In the genomic region with DNA sequence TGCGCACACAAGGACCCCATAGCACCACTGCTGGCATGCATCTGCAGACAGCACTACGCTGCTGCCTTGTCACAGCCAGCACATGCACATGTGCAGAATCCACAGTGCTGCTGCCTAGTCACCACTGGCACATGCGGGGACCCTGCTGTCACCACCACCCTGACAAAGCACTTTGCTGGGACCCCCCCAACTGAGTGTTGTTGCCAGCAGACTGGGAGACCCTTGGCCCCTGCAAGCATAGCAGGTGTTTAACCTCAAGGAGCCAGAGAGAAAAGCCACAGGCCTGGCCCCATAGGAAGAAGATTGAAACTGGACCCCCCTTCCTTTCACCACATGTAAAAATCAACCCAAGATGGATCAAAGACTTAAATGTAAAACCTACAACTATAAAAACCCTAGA, we compare ENCODE assay signal across 27 cellular contexts.
"Had no signal": no experiment of that assay in that cellular context is flagged by ENCODE, and none has a peak within 500 bp of the region (broad histone marks: within the 10 kb centered on the region; RNA-seq: fewer than 3 reads in every experiment).

No MANE protein-coding gene starts in this region.

- H3K27ac ChIP-seq: lower lobe of right lung, neutrophil, parathyroid adenoma, psoas muscle, right lobe of liver, tibial nerve, upper lobe of left lung, vagina had no signal

- H2AFZ ChIP-seq: parathyroid adenoma had no signal

- H3K27me3 ChIP-seq: neutrophil, right lobe of liver, tibial nerve, upper lobe of left lung, vagina had no signal

- ATAC-seq: left lobe of liver; lower lobe of right lung; naive thymus-derived CD8-positive, alpha-beta T cell; psoas muscle; right lobe of liver; stimulated activated memory B cell treated with anti-CD40 and anti-IgM and Interleukin-4, amounts not matched to agents 10 μg/mL and 1 μg/mL and 100 μg/mL, for 72 hours; stimulated activated naive CD8-positive, alpha-beta T cell treated with anti-CD3 and anti-CD28 coated beads, Interleukin-15, amount 100 ng/mL, for 72 hours had no signal

- H3K27me3 Mint-ChIP-seq: naive thymus-derived CD8-positive, alpha-beta T cell; stimulated activated memory B cell treated with anti-CD40 and anti-IgM and Interleukin-4, amounts not matched to agents 10 μg/mL and 1 μg/mL and 100 μg/mL, for 72 hours; stimulated activated naive CD8-positive, alpha-beta T cell treated with anti-CD3 and anti-CD28 coated beads, Interleukin-15, amount 100 ng/mL, for 72 hours had no signal

- H3K36me3 ChIP-seq: lower lobe of right lung, neutrophil, right lobe of liver, vagina had no signal

- H3K4me1 Mint-ChIP-seq: immature natural killer cell; naive thymus-derived CD8-positive, alpha-beta T cell; nephron; neural crest cell; stimulated activated memory B cell treated with anti-CD40 and anti-IgM and Interleukin-4, amounts not matched to agents 10 μg/mL and 1 μg/mL and 100 μg/mL, for 72 hours; stimulated activated naive CD8-positive, alpha-beta T cell treated with anti-CD3 and anti-CD28 coated beads, Interleukin-15, amount 100 ng/mL, for 72 hours had no signal

- H3K9ac ChIP-seq: parathyroid adenoma had no signal

- DNase-seq: hypothalamus; immature natural killer cell; lower lobe of right lung; mammary epithelial cell; mesenchymal stem cell; naive thymus-derived CD8-positive, alpha-beta T cell; occipital lobe; right lobe of liver; stimulated activated CD4-positive, alpha-beta T cell treated with anti-CD3 and anti-CD28 coated beads, Interleukin-1b, Interleukin-23, amount 100 ng/mL, for 48 hours; stimulated activated CD4-positive, alpha-beta T cell treated with anti-CD3 and anti-CD28 coated beads, Interleukin-2, amount 100 ng/mL, for 48 hours; stimulated activated CD4-positive, alpha-beta T cell treated with anti-CD3 and anti-CD28 coated beads, Interleukin-4, amount 100 ng/mL, for 4 hours; stimulated activated CD8-positive, alpha-beta memory T cell treated with anti-CD3 and anti-CD28 coated beads, Interleukin-4, amount 100 ng/mL, for 48 hours; stimulated activated naive CD4-positive, alpha-beta T cell treated with Interleukin-2 at 50 U/mL for 16 hours; stimulated activated naive CD8-positive, alpha-beta T cell treated with anti-CD3 and anti-CD28 coated beads, Interleukin-15, amount 100 ng/mL, for 72 hours; substantia nigra had no signal

- H3K4me3 Mint-ChIP-seq: immature natural killer cell; naive thymus-derived CD8-positive, alpha-beta T cell; nephron; neural crest cell; stimulated activated memory B cell treated with anti-CD40 and anti-IgM and Interleukin-4, amounts not matched to agents 10 μg/mL and 1 μg/mL and 100 μg/mL, for 72 hours; stimulated activated naive CD8-positive, alpha-beta T cell treated with anti-CD3 and anti-CD28 coated beads, Interleukin-15, amount 100 ng/mL, for 72 hours had no signal

- H3K27ac Mint-ChIP-seq: immature natural killer cell; naive thymus-derived CD8-positive, alpha-beta T cell; nephron; stimulated activated memory B cell treated with anti-CD40 and anti-IgM and Interleukin-4, amounts not matched to agents 10 μg/mL and 1 μg/mL and 100 μg/mL, for 72 hours; stimulated activated naive CD8-positive, alpha-beta T cell treated with anti-CD3 and anti-CD28 coated beads, Interleukin-15, amount 100 ng/mL, for 72 hours had no signal

- H3K4me3 ChIP-seq: lower lobe of right lung, psoas muscle, right lobe of liver, smooth muscle cell, tibial nerve, upper lobe of left lung, vagina had no signal

- H3K4me1 ChIP-seq: lower lobe of right lung, parathyroid adenoma, psoas muscle, right lobe of liver, tibial nerve, upper lobe of left lung, vagina had no signal

- FAIRE-seq: islet of Langerhans had no signal

- H3K4me2 ChIP-seq: smooth muscle cell had no signal

- H3K9me3 ChIP-seq: lower lobe of right lung, neutrophil, psoas muscle, right lobe of liver, upper lobe of left lung, vagina had no signal
